23 cellular contexts compared by ENCODE assay signal in genomic region chrX:44778254-44778653, GRCh38.
"Had no signal": no experiment of that assay in that cellular context is flagged by ENCODE, and none has a peak within 500 bp of the region (broad histone marks: within the 10 kb centered on the region; RNA-seq: fewer than 3 reads in every experiment).

No MANE protein-coding gene starts in this region.

- H3K27ac ChIP-seq: colonic mucosa, epithelial cell of prostate, esophagus squamous epithelium, gastrocnemius medialis, heart right ventricle, left lung, lower lobe of right lung had no signal

- FAIRE-seq: endometrium, islet of Langerhans, keratinocyte had no signal

- H3K36me3 ChIP-seq: colonic mucosa, esophagus squamous epithelium, gastrocnemius medialis, heart right ventricle, left lung, lower lobe of right lung had no signal

- H3K4me3 ChIP-seq: colonic mucosa, esophagus squamous epithelium, gastrocnemius medialis, heart right ventricle, left lung, lower lobe of right lung had no signal

- H3K27me3 ChIP-seq: colonic mucosa, esophagus squamous epithelium, gastrocnemius medialis, heart right ventricle, left lung had no signal

- ATAC-seq: effector memory CD8-positive, alpha-beta T cell; esophagus mucosa; gastrocnemius medialis; heart right ventricle; left cardiac atrium; left lung; left ventricle myocardium superior; lower lobe of right lung had no signal

- H3K4me1 ChIP-seq: colonic mucosa, esophagus squamous epithelium, gastrocnemius medialis, heart right ventricle, left lung, lower lobe of right lung had no signal

- H3K9me3 ChIP-seq: colonic mucosa, esophagus squamous epithelium, gastrocnemius medialis, heart right ventricle, left lung, lower lobe of right lung had no signal

- DNase-seq: colonic mucosa; cortex of kidney; effector CD8-positive, alpha-beta T cell; effector memory CD8-positive, alpha-beta T cell; endodermal cell; esophagus squamous epithelium; foreskin fibroblast; foreskin melanocyte; gastrocnemius medialis; glutamatergic neuron; heart right ventricle; hippocampal formation; left cardiac atrium; left lung; left ventricle myocardium superior; lower lobe of right lung; mesenchymal stem cell; midbrain had no signal
